ENCODE assay signal across 14 cellular contexts in genomic region chr2:70403267-70404053, GRCh38.
DNase-seq lines count a peak whose midpoint lies in the region; ATAC-seq and TF ChIP-seq lines count a peak whose summit lies in the region.
"Had no signal": no experiment of that assay in that cellular context is flagged by ENCODE, and none has a peak within 500 bp of the region (broad histone marks: within the 10 kb centered on the region; RNA-seq: fewer than 3 reads in every experiment).

No MANE protein-coding gene starts in this region.

- H4K8ac ChIP-seq in H9 (replicated peaks; ENCODE audit: insufficient read length, low read depth, low read length) = no peak overlapping the region

- no peak overlapping the region for H2BK12ac ChIP-seq in H9 (ENCODE audit: insufficient read length, low read depth, low read length)

- no peak for ATAC-seq in GM18868 (IDR thresholded peaks at IDR 0.05; ENCODE audit: unreplicated experiment)
- no peak for ATAC-seq in HG03280 (IDR thresholded peaks at IDR 0.05; ENCODE audit: unreplicated experiment)
- ATAC-seq: activated CD8-positive, alpha-beta T cell treated with anti-CD3 and anti-CD28 coated beads for 36 hours; left cardiac atrium had no signal

- no peaks in the 10 kb centered on the region for H3K36me3 Mint-ChIP-seq in H9 (ENCODE audit: insufficient read depth in 1 of 3, low read depth in 3 of 3)
- H3K36me3 Mint-ChIP-seq in endodermal cell (ENCODE audit: low read depth) = no peaks in the 10 kb centered on the region

- POLR2A ChIA-PET in HEK293T (lab: Yijun Ruan, JAX) = no interaction called here

- peak overlapping the region; percentile 34 for H3K18ac ChIP-seq in H9 (ENCODE audit: insufficient read length, low read depth, low read length)

- no peaks in the 10 kb centered on the region for H3K27me3 ChIP-seq in H9 (ENCODE audit: insufficient read depth, low read length)
- no peaks in the 10 kb centered on the region for H3K27me3 ChIP-seq in endodermal cell (ENCODE audit: control insufficient read depth, insufficient read depth, low read length, poor library complexity, severe bottlenecking)

- CTCF ChIA-PET in HEK293T (lab: Yijun Ruan, JAX) = no interaction called here

- H3K4me2 ChIP-seq in H9 (ENCODE audit: insufficient read depth, insufficient read length, low read length) = no peak overlapping the region

- no peak overlapping the region for H3K23ac ChIP-seq in H9 (ENCODE audit: insufficient read length, low read depth, low read length)

- DNase-seq in COLO668 (lab: John Stamatoyannopoulos, UW; ENCODE audit: unreplicated experiment) = peak; percentile 74
- no peak for DNase-seq in H9
- peak; percentile 66 for DNase-seq in NCI-H510A treated with DMSO at 0.1 percent for 48 hours (lab: John Stamatoyannopoulos, UW)
- peak; percentile 56 for DNase-seq in endodermal cell
- DNase-seq in HEK293T (ENCODE audit: extremely low spot score) = no peak
- no peak for DNase-seq in activated CD4-positive, alpha-beta T cell treated with anti-CD3 and anti-CD28 coated beads for 1 hour
- DNase-seq: activated CD8-positive, alpha-beta T cell treated with anti-CD3 and anti-CD28 coated beads for 36 hours; amniotic stem cell; left cardiac atrium; NK-92 treated with Interleukin-12 subunit alpha and Interleukin-12 subunit beta, amount 100 ng/mL, for 24 hours had no signal

- H2AK5ac ChIP-seq in H9 (ENCODE audit: insufficient read length, low read length) = no peak overlapping the region

- H2BK120ac ChIP-seq in H9 (ENCODE audit: low read depth, low read length, poor library complexity, severe bottlenecking) = peak overlapping the region; percentile 44

- H3K4me3 Mint-ChIP-seq in H9 (no peak overlapping the region), endodermal cell (no peak overlapping the region)
- H3K4me3 Mint-ChIP-seq: activated CD8-positive, alpha-beta T cell treated with anti-CD3 and anti-CD28 coated beads for 36 hours had no signal

- no peak overlapping the region for H4K5ac ChIP-seq in H9 (ENCODE audit: insufficient read length, low read depth, low read length)

- H3K4me1 Mint-ChIP-seq in H9 = peaks cover 5 to 11% of the 10 kb centered on the region in 2 experiments
- peaks cover 15% of the 10 kb centered on the region for H3K4me1 Mint-ChIP-seq in endodermal cell

- H4K20me1 ChIP-seq in H9 (ENCODE audit: control insufficient read depth, insufficient read depth, insufficient read length) = no peaks in the 10 kb centered on the region

- H3K9ac ChIP-seq in H9 (ENCODE audit: extremely low read depth, insufficient read length, low read length) (no peak overlapping the region), endodermal cell (ENCODE audit: extremely low read depth, low read length, poor library complexity, severe bottlenecking) (no peak overlapping the region)

- no peak overlapping the region for H2AFZ ChIP-seq in H9 (ENCODE audit: low read length)

- H3K27ac Mint-ChIP-seq in H9 (peak overlapping the region in 2 of 3 experiments; percentile 29 to 53; a peak in 2 of 7 replicates), endodermal cell (peak overlapping the region; percentile 64)
- H3K27ac Mint-ChIP-seq: activated CD8-positive, alpha-beta T cell treated with anti-CD3 and anti-CD28 coated beads for 36 hours; progenitor cell of endocrine pancreas had no signal

- no peaks in the 10 kb centered on the region for H3K4me1 ChIP-seq in H9 (ENCODE audit: insufficient read depth, low read length)
- H3K4me1 ChIP-seq in endodermal cell (ENCODE audit: control insufficient read depth, insufficient read depth, low read length) = no peaks in the 10 kb centered on the region
- H3K4me1 ChIP-seq: SJSA1 had no signal

- TF ChIP-seq CTCF in H9 (conservative IDR thresholded peaks at IDR 0.05) (no peak), endodermal cell (conservative IDR thresholded peaks at IDR 0.05) (no peak)

- no peaks in the 10 kb centered on the region for H3K36me3 ChIP-seq in endodermal cell (ENCODE audit: control insufficient read depth, insufficient read depth, low read length)
- H3K36me3 ChIP-seq: SJSA1 had no signal

- H4K91ac ChIP-seq in H9 (ENCODE audit: insufficient read length, low read depth, low read length) = no peak overlapping the region

- no peaks in the 10 kb centered on the region for H3K79me2 ChIP-seq in H9 (ENCODE audit: insufficient read depth, low read length)

- no peak overlapping the region for H3K56ac ChIP-seq in H9 (ENCODE audit: insufficient read length, low read depth, low read length)

- no peak overlapping the region for H3K4ac ChIP-seq in H9 (ENCODE audit: low read depth, low read length)

- H3K23me2 ChIP-seq in H9 (ENCODE audit: insufficient read length, low read depth, low read length, poor library complexity, severe bottlenecking) = no peaks in the 10 kb centered on the region

- peaks cover 39% of the 10 kb centered on the region for H3K27me3 Mint-ChIP-seq in H9 (ENCODE audit: low read depth)
- H3K27me3 Mint-ChIP-seq in endodermal cell (ENCODE audit: insufficient read depth) = peaks cover 17% of the 10 kb centered on the region

- H2BK15ac ChIP-seq in H9 (ENCODE audit: low read depth, low read length) = no peak overlapping the region

- H3K9me3 ChIP-seq in H9 (ENCODE audit: control insufficient read depth, low read depth, low read length) (no peaks in the 10 kb centered on the region), endodermal cell (ENCODE audit: control insufficient read depth, low read length) (peaks cover 7% of the 10 kb centered on the region)
- H3K9me3 ChIP-seq: SJSA1 had no signal

- no peak overlapping the region for H3K27ac ChIP-seq in H9 (ENCODE audit: insufficient read length, low read depth, low read length)
- H3K27ac ChIP-seq in endodermal cell (ENCODE audit: low read depth, low read length) = no peak overlapping the region
- H3K27ac ChIP-seq: SJSA1 had no signal

- no peak overlapping the region for H3T11ph ChIP-seq in H9 (ENCODE audit: low read length)

- WGBS in H9 (ENCODE audit: extremely low coverage, insufficient read length, low lambda C conversion rate) = no CpG with 5 or more reads among the region's 8 CpGs
- 90 to 92% methylated on average over 7 to 8 of the region's 8 CpGs for WGBS in endodermal cell (ENCODE audit: insufficient coverage in 1 of 2, insufficient read length in 1 of 2), 2 experiments

- peak overlapping the region; percentile 78; the same call in 1 of the 2 replicates for H3K14ac ChIP-seq in H9 (ENCODE audit: insufficient read depth, low read length)

- no peaks in the 10 kb centered on the region for H3K79me1 ChIP-seq in H9 (ENCODE audit: insufficient read depth, low read depth, low read length, poor library complexity, severe bottlenecking)

- peaks cover 0 to 2% of the 10 kb centered on the region in 2 experiments; a peak in 2 of 5 replicates for H3K9me3 Mint-ChIP-seq in H9
- H3K9me3 Mint-ChIP-seq in endodermal cell = peaks cover 5% of the 10 kb centered on the region
- H3K9me3 Mint-ChIP-seq: activated CD8-positive, alpha-beta T cell treated with anti-CD3 and anti-CD28 coated beads for 36 hours had no signal

- no peak overlapping the region for H3K4me3 ChIP-seq in endodermal cell (ENCODE audit: low read length)
- H3K4me3 ChIP-seq: SJSA1 had no signal

- no peak overlapping the region for H2BK5ac ChIP-seq in H9 (ENCODE audit: insufficient read length, low read length)

- H2BK20ac ChIP-seq in H9 (ENCODE audit: low read depth, low read length, poor library complexity, severe bottlenecking) = no peak overlapping the region

TF ChIP-seq in HEK293T, 16 proteins besides CTCF, POLR2A, EP300 and RAD21:
- TF ChIP-seq ELF4 (IDR thresholded peaks at IDR 0.05) (no peak), LEF1 (IDR thresholded peaks at IDR 0.05; ENCODE audit: borderline replicate concordance) (no peak), PKNOX1 (IDR thresholded peaks at IDR 0.05) (no peak), FOXK2 (IDR thresholded peaks at IDR 0.05) (no peak), ARNT (IDR thresholded peaks at IDR 0.05) (no peak), FOXA1 (IDR thresholded peaks at IDR 0.05) (no peak)

Comparison
In these comparisons a context has a peak if more than half of its experiments do, and no peak if none do; other contexts are left out.
1. DNase-seq: peak in COLO668 (single experiment), NCI-H510A treated with DMSO at 0.1 percent for 48 hours (single experiment) and endodermal cell (single experiment); none in H9 (single experiment), HEK293T (single experiment) and activated CD4-positive, alpha-beta T cell treated with anti-CD3 and anti-CD28 coated beads for 1 hour (single experiment).